In genomic region chr1:10679521-10680220, GRCh38 we compare ENCODE assay signal across 1 cellular context.
TF ChIP-seq lines count a peak whose summit lies in the region.

No MANE protein-coding gene starts in this region.

TF ChIP-seq in K562, 482 proteins besides CTCF, POLR2A, EP300 and RAD21 (continued from another document and continues in another):
- no peak for TF ChIP-seq KDM5B (IDR thresholded peaks at IDR 0.05; ENCODE audit: insufficient replicate concordance, low read depth, low read length)
- TF ChIP-seq ZNF239 (CRISPR knock-in tag; IDR thresholded peaks at IDR 0.05) = no peak
- TF ChIP-seq STAT6 (CRISPR knock-in tag; IDR thresholded peaks at IDR 0.05) = no peak
- no peak for TF ChIP-seq ZNF445 (CRISPR knock-in tag; IDR thresholded peaks at IDR 0.05; ENCODE audit: low read depth)
- TF ChIP-seq POLR2H (tag; IDR thresholded peaks at IDR 0.05; ENCODE audit: low read depth) = no peak
- no peak for TF ChIP-seq ZBTB34 (CRISPR knock-in tag; IDR thresholded peaks at IDR 0.05)
- no peak for TF ChIP-seq HNRNPL (IDR thresholded peaks at IDR 0.05; ENCODE audit: low read depth, low read length)
- TF ChIP-seq ZSCAN29 (IDR thresholded peaks at IDR 0.05) = peak; percentile 58; the same call in 1 of the 2 replicates
- TF ChIP-seq GTF2A2 (tag; IDR thresholded peaks at IDR 0.05) = no peak
- peak; percentile 42; the same call in 1 of the 2 replicates for TF ChIP-seq TARDBP (IDR thresholded peaks at IDR 0.05)
- TF ChIP-seq SNRNP70 (optimal IDR thresholded peaks at IDR 0.05; ENCODE audit: low read depth, low read length) = no peak
- no peak for TF ChIP-seq PHF20 (IDR thresholded peaks at IDR 0.05; ENCODE audit: partially characterized antibody)
- TF ChIP-seq DACH1 (IDR thresholded peaks at IDR 0.05; ENCODE audit: partially characterized antibody) = peak; percentile 53
- no peak for TF ChIP-seq ETS1 (conservative IDR thresholded peaks at IDR 0.05; ENCODE audit: control insufficient read depth, low read depth, low read length)
- no peak for TF ChIP-seq PBX2 (CRISPR knock-in tag; IDR thresholded peaks at IDR 0.05; ENCODE audit: low read depth)
- TF ChIP-seq PBX2 (tag; conservative IDR thresholded peaks at IDR 0.05; ENCODE audit: low read depth) = no peak
- TF ChIP-seq TRIM25 (IDR thresholded peaks at IDR 0.05; ENCODE audit: borderline replicate concordance) = no peak
- TF ChIP-seq NFE2 (IDR thresholded peaks at IDR 0.05; ENCODE audit: low read depth) = no peak
- no peak for TF ChIP-seq MCM5 (IDR thresholded peaks at IDR 0.05; ENCODE audit: low read depth)
- TF ChIP-seq ZNF511 (CRISPR knock-in tag; IDR thresholded peaks at IDR 0.05) = no peak
- no peak for TF ChIP-seq ZZZ3 (IDR thresholded peaks at IDR 0.05)
- no peak for TF ChIP-seq SNIP1 (IDR thresholded peaks at IDR 0.05; ENCODE audit: low read depth)
- TF ChIP-seq PHF21A (IDR thresholded peaks at IDR 0.05; ENCODE audit: borderline replicate concordance, low read depth) = no peak
- TF ChIP-seq ZNF398 (CRISPR knock-in tag; IDR thresholded peaks at IDR 0.05) = no peak
- peak; percentile 57; the same call in 1 of the 2 replicates for TF ChIP-seq PKNOX1 (IDR thresholded peaks at IDR 0.05)
- TF ChIP-seq GATAD2A (IDR thresholded peaks at IDR 0.05) = no peak
- no peak for TF ChIP-seq SMARCE1 (IDR thresholded peaks at IDR 0.05)
- no peak for TF ChIP-seq ZNF224 (CRISPR knock-in tag; IDR thresholded peaks at IDR 0.05)
- TF ChIP-seq DNMT1 (IDR thresholded peaks at IDR 0.05) = no peak
- TF ChIP-seq ZFP91 (CRISPR knock-in tag; IDR thresholded peaks at IDR 0.05) = no peak
- TF ChIP-seq GTF2F1 (IDR thresholded peaks at IDR 0.05; ENCODE audit: low read depth, low read length) = no peak
- no peak for TF ChIP-seq HNRNPUL1 (IDR thresholded peaks at IDR 0.05; ENCODE audit: low read length)
- no peak for TF ChIP-seq HCFC1 (IDR thresholded peaks at IDR 0.05; ENCODE audit: low read depth, low read length)
- 0 out of 2 replicates have a peak, but pooled peaks have one; percentile 43 for TF ChIP-seq ETV5 (CRISPR knock-in tag; IDR thresholded peaks at IDR 0.05; ENCODE audit: low read depth)
- no peak for TF ChIP-seq HNRNPLL (IDR thresholded peaks at IDR 0.05; ENCODE audit: low read depth, low read length, poor library complexity, severe bottlenecking)
- no peak for TF ChIP-seq PHB2 (IDR thresholded peaks at IDR 0.05; ENCODE audit: low read depth)
- peak; percentile 12 for TF ChIP-seq TBP (optimal IDR thresholded peaks at IDR 0.05; ENCODE audit: low read depth, low read length)
- no peak for TF ChIP-seq PRPF4 (IDR thresholded peaks at IDR 0.05; ENCODE audit: insufficient read depth, low read depth, low read length, poor library complexity, severe bottlenecking)
- TF ChIP-seq OTX1 (CRISPR knock-in tag; IDR thresholded peaks at IDR 0.05) = peak; percentile 31; the same call in 1 of the 2 replicates
- TF ChIP-seq CREB5 (CRISPR knock-in tag; IDR thresholded peaks at IDR 0.05) = no peak
- no peak for TF ChIP-seq CBX3 (IDR thresholded peaks at IDR 0.05; ENCODE audit: borderline replicate concordance in 1 of 2, low read length in 2 of 2)
- TF ChIP-seq SRSF9 (IDR thresholded peaks at IDR 0.05; ENCODE audit: borderline replicate concordance, low read depth, low read length) = no peak
- TF ChIP-seq POLR2G (IDR thresholded peaks at IDR 0.05; ENCODE audit: low read depth, low read length) = 0 out of 2 replicates have a peak, but pooled peaks have one; percentile 42
- TF ChIP-seq ZNF584 (CRISPR knock-in tag; IDR thresholded peaks at IDR 0.05; ENCODE audit: low read depth) = no peak
- TF ChIP-seq ZNF431 (CRISPR knock-in tag; IDR thresholded peaks at IDR 0.05) = no peak
- TF ChIP-seq TAF1 (IDR thresholded peaks at IDR 0.05; ENCODE audit: control insufficient read depth, extremely low read depth, insufficient read depth, low read length, severe bottlenecking) = no peak
- TF ChIP-seq NEUROD1 (IDR thresholded peaks at IDR 0.05; ENCODE audit: borderline replicate concordance, low read depth, low read length, partially characterized antibody) = peak; percentile 99
- no peak for TF ChIP-seq YBX1 (IDR thresholded peaks at IDR 0.05)
